Comparison of ENCODE assay signal across 8 cellular contexts in genomic region chr17:45061606-45062205, GRCh38. TPM values are rescaled to one million over a fixed set of nuclear protein-coding genes. Genes with fewer than 3 reads are reported as not detected.
DNase-seq lines count a peak whose midpoint lies in the region; ATAC-seq and TF ChIP-seq lines count a peak whose summit lies in the region.

No MANE protein-coding gene starts in this region.

- whole genome bisulfite sequencing in heart right ventricle, 2 donors: 11 to 14% methylated on average over 15 of the region's 15 CpGs
- 35% methylated on average over 6 of the region's 15 CpGs; no CpG with 5 or more reads in 1 of the 2 experiments for WGBS in mesodermal cell (ENCODE audit: insufficient coverage in 2 of 2), 2 experiments

- TF ChIP-seq CTCF in heart right ventricle (IDR thresholded peaks at IDR 0.05): no peak
- TF ChIP-seq CTCF in brain microvascular endothelial cell (IDR thresholded peaks at IDR 0.05; ENCODE audit: low read depth, low read length, missing control alignments): no peak
- TF ChIP-seq CTCF in vagina (IDR thresholded peaks at IDR 0.05): no peak

- H3K4me3 ChIP-seq in heart right ventricle: peak overlapping the region; percentile 56 to 93 (median 70)
- peak overlapping the region; percentile 100 for H3K4me3 ChIP-seq in brain microvascular endothelial cell (ENCODE audit: low read depth, low read length)
- H3K4me3 ChIP-seq in mesodermal cell (ENCODE audit: extremely low read depth, insufficient read depth, low read length, poor library complexity, severe bottlenecking): peak overlapping the region; percentile 82
- peak overlapping the region; percentile 80 to 81 for H3K4me3 ChIP-seq in vagina

- DNase-seq in heart right ventricle (no peak), left cardiac atrium (no peak), brain microvascular endothelial cell (no peak), vagina (ENCODE audit: extremely low spot score in 2 of 2) (no peak), NCI-H524 (lab: John Stamatoyannopoulos, UW) (no peak), NOMO-1 treated with DMSO at 0.1 percent for 48 hours (lab: John Stamatoyannopoulos, UW; ENCODE audit: unreplicated experiment) (no peak)

- H3K36me3 ChIP-seq in heart right ventricle (peaks cover 0 to 17% (median 0%) of the 10 kb centered on the region in 9 donors), brain microvascular endothelial cell (replicated peaks) (no peaks in the 10 kb centered on the region), mesodermal cell (ENCODE audit: control insufficient read depth, insufficient read depth, low read length) (peaks cover 5% of the 10 kb centered on the region), vagina (no peaks in the 10 kb centered on the region)

- in situ Hi-C loops in brain microvascular endothelial cell (cut with HindIII; ENCODE audit: low pct_ligation_motif_present, low sequenced_read_pairs): no loop called here

- ATAC-seq in heart right ventricle (no peak), left cardiac atrium (no peak), GM21381 (IDR thresholded peaks at IDR 0.05; ENCODE audit: unreplicated experiment) (no peak)

- peaks cover 19 to 66% (median 53%) of the 10 kb centered on the region in 9 donors for H3K4me1 ChIP-seq in heart right ventricle
- peaks cover 18% of the 10 kb centered on the region for H3K4me1 ChIP-seq in mesodermal cell (ENCODE audit: control insufficient read depth, insufficient read depth, low read length, poor library complexity, severe bottlenecking)
- H3K4me1 ChIP-seq in vagina: peaks cover 65% of the 10 kb centered on the region

- H3K27me3 ChIP-seq in heart right ventricle: no peaks in the 10 kb centered on the region
- H3K27me3 ChIP-seq in brain microvascular endothelial cell (replicated peaks): no peaks in the 10 kb centered on the region
- H3K27me3 ChIP-seq in vagina: no peaks in the 10 kb centered on the region

- H3K9me3 ChIP-seq in heart right ventricle (no peaks in the 10 kb centered on the region), mesodermal cell (ENCODE audit: control insufficient read depth, low read length) (no peaks in the 10 kb centered on the region), vagina (no peaks in the 10 kb centered on the region)

- TF ChIP-seq POLR2A in vagina (IDR thresholded peaks at IDR 0.05): no peak

- intact Hi-C loops in heart right ventricle (cut with DNase I): loop anchor here in 2 of 10 donors (1.0 to 5.0 kb wide), 2 partner anchors 10 to 71 kb away; partner anchors contain the start of genes DCAKD (in 1 of the 2) and PLCD3 (in 1 of the 2)
- intact Hi-C loops in left cardiac atrium (cut with DNase I): no loop called here
- intact Hi-C loops in vagina (cut with DNase I): no loop called here

- peak overlapping the region; percentile 82 to 97 (median 92) for H3K27ac ChIP-seq in heart right ventricle
- peak overlapping the region; percentile 99 for H3K27ac ChIP-seq in brain microvascular endothelial cell
- peak overlapping the region; percentile 93 for H3K27ac ChIP-seq in mesodermal cell (ENCODE audit: low read depth, low read length, severe bottlenecking)
- H3K27ac ChIP-seq in vagina: peak overlapping the region; percentile 93

RNA-seq across cellular contexts. Expression of gene NMT1, which starts 0.6 kb away (rescaled TPM):
- 100 to 1,000 TPM in 1 of 10 donors, 10 to 100 TPM in 9; 60.6 to 110 (median 74.4) TPM for total RNA-seq in heart right ventricle
- polyA plus RNA-seq in heart right ventricle: 10 to 100 TPM; 40.9 to 68.5 TPM
- total RNA-seq in left cardiac atrium: 10 to 100 TPM; 66.6 to 92.4 TPM
- polyA plus RNA-seq in mesodermal cell (2013, experiment 1 of 2): 166 TPM
- 152 TPM for polyA plus RNA-seq in mesodermal cell (2013, experiment 2 of 2)
- total RNA-seq in vagina: 49.4 TPM

RNA-seq across cellular contexts. Expression of gene DCAKD, which starts 10.3 kb away (rescaled TPM):
- 10 to 100 TPM; 28.1 to 46.2 (median 32.7) TPM for total RNA-seq in heart right ventricle
- 10 to 100 TPM; 21.1 to 22.9 TPM for polyA plus RNA-seq in heart right ventricle
- total RNA-seq in left cardiac atrium: 10 to 100 TPM; 30.9 to 33.2 TPM
- 50.4 TPM for polyA plus RNA-seq in mesodermal cell (2013, experiment 1 of 2)
- 39.5 TPM for polyA plus RNA-seq in mesodermal cell (2013, experiment 2 of 2)
- total RNA-seq in vagina: 54.5 TPM
